12 cellular contexts compared by ENCODE assay signal in genomic region chr10:89651916-89652573, GRCh38. TPM values are rescaled to one million over a fixed set of nuclear protein-coding genes. Genes with fewer than 3 reads are reported as not detected.
DNase-seq lines count a peak whose midpoint lies in the region; ATAC-seq and FAIRE-seq lines count a peak whose summit lies in the region.
"Had no signal": no experiment of that assay in that cellular context is flagged by ENCODE, and none has a peak within 500 bp of the region (broad histone marks: within the 10 kb centered on the region; RNA-seq: fewer than 3 reads in every experiment).

No MANE protein-coding gene starts in this region.

- POLR2A ChIA-PET in activated CD4-positive, alpha-beta memory T cell treated with anti-CD3 and anti-CD28 coated beads, Interleukin-2, amount 10 ng/mL, durations not matched to agents 7 days and 5 days (lab: Charles Lee): no interaction called here

- no peaks in the 10 kb centered on the region for H3K36me3 ChIP-seq in GM23248 (ENCODE audit: low read depth)

- no peaks in the 10 kb centered on the region for H4K20me1 ChIP-seq in GM23248 (ENCODE audit: insufficient read depth)

- H3K9me3 Mint-ChIP-seq in activated CD4-positive, alpha-beta memory T cell treated with anti-CD3 and anti-CD28 coated beads, Interleukin-2, amount 10 ng/mL, durations not matched to agents 7 days and 5 days: no peaks in the 10 kb centered on the region
- H3K9me3 Mint-ChIP-seq: activated naive CD4-positive, alpha-beta T cell treated with anti-CD3 and anti-CD28 coated beads, Interleukin-2, amount 50 U/mL, for 24 hours had no signal

- H3K4me3 Mint-ChIP-seq in activated CD4-positive, alpha-beta memory T cell treated with anti-CD3 and anti-CD28 coated beads, Interleukin-2, amount 10 ng/mL, durations not matched to agents 7 days and 5 days: no peak overlapping the region
- H3K4me3 Mint-ChIP-seq: activated naive CD4-positive, alpha-beta T cell treated with anti-CD3 and anti-CD28 coated beads, Interleukin-2, amount 50 U/mL, for 24 hours; nephron had no signal

- H3K27ac Mint-ChIP-seq in activated CD4-positive, alpha-beta memory T cell treated with anti-CD3 and anti-CD28 coated beads, Interleukin-2, amount 10 ng/mL, durations not matched to agents 7 days and 5 days: no peak overlapping the region
- H3K27ac Mint-ChIP-seq: activated naive CD4-positive, alpha-beta T cell treated with anti-CD3 and anti-CD28 coated beads, Interleukin-2, amount 50 U/mL, for 24 hours had no signal

- no peaks in the 10 kb centered on the region for H3K4me1 Mint-ChIP-seq in activated CD4-positive, alpha-beta memory T cell treated with anti-CD3 and anti-CD28 coated beads, Interleukin-2, amount 10 ng/mL, durations not matched to agents 7 days and 5 days
- H3K4me1 Mint-ChIP-seq: activated naive CD4-positive, alpha-beta T cell treated with anti-CD3 and anti-CD28 coated beads, Interleukin-2, amount 50 U/mL, for 24 hours had no signal

- peak; percentile 82 for FAIRE-seq in GM18507 (lab: Jason Lieb, UNC)
- FAIRE-seq: urothelium cell line had no signal

- H3K79me2 ChIP-seq in GM23248 (ENCODE audit: insufficient read depth): no peaks in the 10 kb centered on the region

- ATAC-seq in GM21529 (IDR thresholded peaks at IDR 0.05; ENCODE audit: unreplicated experiment): peak; percentile 61
- peak; percentile 47 for ATAC-seq in HG03280 (IDR thresholded peaks at IDR 0.05; ENCODE audit: unreplicated experiment)
- ATAC-seq in GM21526 (IDR thresholded peaks at IDR 0.05; ENCODE audit: low FRiP score, unreplicated experiment): no peak
- ATAC-seq: PC-3 had no signal

- H3K9me2 ChIP-seq in GM23248 (ENCODE audit: insufficient read depth): no peaks in the 10 kb centered on the region

- no peaks in the 10 kb centered on the region for H3K9me3 ChIP-seq in GM23248 (ENCODE audit: low read depth)

- in situ Hi-C loops in GM23248 (cut with MboI): no loop called here

- H3K4me1 ChIP-seq in GM23248 (ENCODE audit: insufficient read depth): no peaks in the 10 kb centered on the region

- H3K9ac ChIP-seq in GM23248: no peak overlapping the region

- 62 to 65% methylated on average over 3 of the region's 3 CpGs for WGBS in GM23248 (ENCODE audit: low coverage in 1 of 2, low lambda C conversion rate in 2 of 2, missing lambda C conversion rate in 2 of 2), 2 experiments

- H3K27ac ChIP-seq in GM23248: no peak overlapping the region

- H3K27me3 ChIP-seq in GM23248 (replicated peaks; ENCODE audit: insufficient read depth): no peaks in the 10 kb centered on the region

- H2AFZ ChIP-seq in GM23248: no peak overlapping the region

- H3K27me3 Mint-ChIP-seq in activated CD4-positive, alpha-beta memory T cell treated with anti-CD3 and anti-CD28 coated beads, Interleukin-2, amount 10 ng/mL, durations not matched to agents 7 days and 5 days: peaks cover 2% of the 10 kb centered on the region

- H3K36me3 Mint-ChIP-seq in activated CD4-positive, alpha-beta memory T cell treated with anti-CD3 and anti-CD28 coated beads, Interleukin-2, amount 10 ng/mL, durations not matched to agents 7 days and 5 days (ENCODE audit: low read depth): no peaks in the 10 kb centered on the region
- H3K36me3 Mint-ChIP-seq: activated naive CD4-positive, alpha-beta T cell treated with anti-CD3 and anti-CD28 coated beads, Interleukin-2, amount 50 U/mL, for 24 hours had no signal

- DNase-seq in GM18507 (ENCODE audit: extremely low spot score, insufficient read length, low read depth) (no peak), germinal center (ENCODE audit: low spot score) (peak; percentile 33), DMS153 treated with DMSO at 0.1 percent for 48 hours (lab: John Stamatoyannopoulos, UW; ENCODE audit: unreplicated experiment) (no peak), GM23248 (no peak)
- no peak for DNase-seq in activated CD4-positive, alpha-beta memory T cell treated with anti-CD3 and anti-CD28 coated beads, Interleukin-2, amount 10 ng/mL, durations not matched to agents 7 days and 5 days
- DNase-seq: PC-3 had no signal

- CTCF ChIA-PET in activated CD4-positive, alpha-beta memory T cell treated with anti-CD3 and anti-CD28 coated beads, Interleukin-2, amount 10 ng/mL, durations not matched to agents 7 days and 5 days (lab: Charles Lee): no interaction called here

- H3F3A ChIP-seq in GM23248 (ENCODE audit: insufficient read depth): no peaks in the 10 kb centered on the region

- no peak overlapping the region for H3K4me2 ChIP-seq in GM23248 (ENCODE audit: unreplicated experiment)

- no peak overlapping the region for H3K4me3 ChIP-seq in GM23248

RNA-seq across cellular contexts. Expression of gene PANK1, which starts 7.0 kb away (rescaled TPM):
- total RNA-seq in activated CD4-positive, alpha-beta memory T cell treated with anti-CD3 and anti-CD28 coated beads, Interleukin-2, amount 10 ng/mL, durations not matched to agents 7 days and 5 days: 1 to 10 TPM; 4.7 to 6.1 TPM
- total RNA-seq in GM23248 (2014; rRNA removed; shearing (Covaris generic)): 3.6 and 4.6 TPM in 2 replicates
- 2.1 and 3.3 TPM in 2 replicates for polyA plus RNA-seq in GM23248 (2016; fragmentation: Nextera tagmentation; extraction: Ambion mirVana)

RNA-seq across cellular contexts. Expression of gene KIF20B, which starts 49.3 kb away (rescaled TPM):
- 10 to 100 TPM; 82.1 to 83.5 TPM for total RNA-seq in activated CD4-positive, alpha-beta memory T cell treated with anti-CD3 and anti-CD28 coated beads, Interleukin-2, amount 10 ng/mL, durations not matched to agents 7 days and 5 days
- 7.8 and 8.9 TPM in 2 replicates for total RNA-seq in GM23248 (2014; rRNA removed; shearing (Covaris generic))
- polyA plus RNA-seq in GM23248 (2016; fragmentation: Nextera tagmentation; extraction: Ambion mirVana): 17.1 and 17.8 TPM in 2 replicates
